ENCODE assay signal across 12 cellular contexts in the genomic region with DNA sequence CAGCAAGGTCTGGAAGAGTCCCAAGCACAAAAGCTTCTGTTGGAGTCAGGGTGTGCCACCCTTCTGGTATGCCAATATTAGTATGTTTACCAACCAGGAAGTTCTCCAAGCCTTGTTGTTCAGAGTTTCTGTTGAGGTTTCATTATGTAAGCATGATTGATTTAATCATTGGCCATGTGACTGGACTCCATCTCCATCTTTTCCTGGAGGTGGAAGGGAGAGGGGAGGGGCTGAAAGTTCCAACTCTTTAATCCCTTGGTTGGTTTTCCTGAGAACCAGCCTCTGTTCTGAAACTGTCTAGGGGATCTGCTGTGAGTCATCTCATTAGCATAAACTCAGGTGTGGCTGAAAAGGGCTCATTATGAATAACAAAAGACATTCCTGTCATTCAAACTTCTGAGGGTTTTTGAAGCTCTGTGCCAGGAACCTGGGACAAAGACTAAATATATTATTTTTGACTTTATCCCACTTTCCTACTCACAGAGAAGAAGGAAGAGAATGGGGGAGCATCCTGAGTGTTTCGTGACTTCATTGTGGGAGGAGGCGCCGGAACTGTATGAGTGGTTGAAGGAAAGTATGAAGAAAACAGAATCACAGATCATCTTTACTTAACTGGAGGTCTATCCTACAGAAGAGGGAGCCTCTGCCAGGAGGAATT.
DNase-seq lines count a peak whose midpoint lies in the region; ATAC-seq and TF ChIP-seq lines count a peak whose summit lies in the region.
"Had no signal": no experiment of that assay in that cellular context is flagged by ENCODE, and none has a peak within 500 bp of the region (broad histone marks: within the 10 kb centered on the region; RNA-seq: fewer than 3 reads in every experiment).

No MANE protein-coding gene starts in this region.

- no peaks in the 10 kb centered on the region for H3K4me1 ChIP-seq in upper lobe of right lung

- H3K27me3 Mint-ChIP-seq in activated naive CD4-positive, alpha-beta T cell treated with anti-CD3 and anti-CD28 coated beads for 36 hours (ENCODE audit: low read depth) = peaks cover 18% of the 10 kb centered on the region

- no peak overlapping the region for H3K27ac ChIP-seq in upper lobe of right lung

- H3K4me3 Mint-ChIP-seq in activated naive CD4-positive, alpha-beta T cell treated with anti-CD3 and anti-CD28 coated beads for 36 hours = no peak overlapping the region
- H3K4me3 Mint-ChIP-seq: activated naive CD8-positive, alpha-beta T cell treated with anti-CD3 and anti-CD28 coated beads, Interleukin-2, amount 10 ng/mL, durations not matched to agents 7 days and 5 days; IgD-negative memory B cell had no signal

- no peaks in the 10 kb centered on the region for H3K27me3 ChIP-seq in upper lobe of right lung

- CTCF ChIA-PET in activated naive CD4-positive, alpha-beta T cell treated with anti-CD3 and anti-CD28 coated beads for 36 hours (lab: Charles Lee) = interaction anchor here (0.6 kb wide), 2 partner anchors 10 to 1969 kb away, joined by 3 read pairs; no protein-coding TSS in a partner anchor

- no peaks in the 10 kb centered on the region for H3K36me3 Mint-ChIP-seq in activated naive CD4-positive, alpha-beta T cell treated with anti-CD3 and anti-CD28 coated beads for 36 hours (ENCODE audit: low read depth)
- H3K36me3 Mint-ChIP-seq: activated naive CD8-positive, alpha-beta T cell treated with anti-CD3 and anti-CD28 coated beads, Interleukin-2, amount 10 ng/mL, durations not matched to agents 7 days and 5 days; IgD-negative memory B cell had no signal

- no peaks in the 10 kb centered on the region for H3K36me3 ChIP-seq in upper lobe of right lung

- TF ChIP-seq CTCF in upper lobe of right lung (IDR thresholded peaks at IDR 0.05) = no peak

- H3K27ac Mint-ChIP-seq in activated naive CD4-positive, alpha-beta T cell treated with anti-CD3 and anti-CD28 coated beads for 36 hours = no peak overlapping the region
- H3K27ac Mint-ChIP-seq: activated naive CD8-positive, alpha-beta T cell treated with anti-CD3 and anti-CD28 coated beads, Interleukin-2, amount 10 ng/mL, durations not matched to agents 7 days and 5 days had no signal

- peaks cover 6% of the 10 kb centered on the region for H3K4me1 Mint-ChIP-seq in activated naive CD4-positive, alpha-beta T cell treated with anti-CD3 and anti-CD28 coated beads for 36 hours (ENCODE audit: low read depth)
- H3K4me1 Mint-ChIP-seq: activated naive CD8-positive, alpha-beta T cell treated with anti-CD3 and anti-CD28 coated beads, Interleukin-2, amount 10 ng/mL, durations not matched to agents 7 days and 5 days; IgD-negative memory B cell had no signal

- peaks cover 2% of the 10 kb centered on the region for H3K9me3 Mint-ChIP-seq in activated naive CD4-positive, alpha-beta T cell treated with anti-CD3 and anti-CD28 coated beads for 36 hours
- H3K9me3 Mint-ChIP-seq: activated naive CD8-positive, alpha-beta T cell treated with anti-CD3 and anti-CD28 coated beads, Interleukin-2, amount 10 ng/mL, durations not matched to agents 7 days and 5 days had no signal

- ATAC-seq in upper lobe of right lung = peak; percentile 46

- no peak overlapping the region for H3K4me3 ChIP-seq in upper lobe of right lung
- H3K4me3 ChIP-seq: lung had no signal

- intact Hi-C loops in activated naive CD4-positive, alpha-beta T cell treated with anti-CD3 and anti-CD28 coated beads for 36 hours (cut with micrococcal nuclease) = no loop called here
- intact Hi-C loops in upper lobe of right lung (cut with DNase I) = no loop called here

- peak; percentile 25 for DNase-seq in activated naive CD4-positive, alpha-beta T cell treated with anti-CD3 and anti-CD28 coated beads for 36 hours
- DNase-seq in activated naive CD4-positive, alpha-beta T cell treated with anti-CD3 and anti-CD28 coated beads, Interleukin-2, amount 50 U/mL, for 16 hours = no peak
- peak; percentile 97 for DNase-seq in SW480 (ENCODE audit: low spot score)
- DNase-seq in iPS DF 19.7 (ENCODE audit: low read depth, low spot score) = peak; percentile 90
- no peak for DNase-seq in upper lobe of right lung
- DNase-seq in NCI-H187 (lab: John Stamatoyannopoulos, UW) = no peak
- no peak for DNase-seq in HuH-7 (ENCODE audit: low spot score)
- no peak for DNase-seq in NCI-H510A (lab: John Stamatoyannopoulos, UW)
- DNase-seq: activated CD4-positive, alpha-beta T cell treated with anti-CD3 and anti-CD28 coated beads for 1 hour; activated naive CD8-positive, alpha-beta T cell treated with anti-CD3 and anti-CD28 coated beads, Interleukin-2, amount 10 ng/mL, durations not matched to agents 7 days and 5 days had no signal

- peaks cover 3% of the 10 kb centered on the region for H3K9me3 ChIP-seq in upper lobe of right lung

Comparison
In these comparisons a context has a peak if more than half of its experiments do, and no peak if none do; other contexts are left out.
1. DNase-seq: peak in activated naive CD4-positive, alpha-beta T cell treated with anti-CD3 and anti-CD28 coated beads for 36 hours (single experiment), SW480 (single experiment) and iPS DF 19.7 (single experiment); none in activated naive CD4-positive, alpha-beta T cell treated with anti-CD3 and anti-CD28 coated beads, Interleukin-2, amount 50 U/mL, for 16 hours (single experiment), upper lobe of right lung (single experiment), NCI-H187 (0 of 2), HuH-7 (single experiment) and NCI-H510A (single experiment).